In the genomic region with DNA sequence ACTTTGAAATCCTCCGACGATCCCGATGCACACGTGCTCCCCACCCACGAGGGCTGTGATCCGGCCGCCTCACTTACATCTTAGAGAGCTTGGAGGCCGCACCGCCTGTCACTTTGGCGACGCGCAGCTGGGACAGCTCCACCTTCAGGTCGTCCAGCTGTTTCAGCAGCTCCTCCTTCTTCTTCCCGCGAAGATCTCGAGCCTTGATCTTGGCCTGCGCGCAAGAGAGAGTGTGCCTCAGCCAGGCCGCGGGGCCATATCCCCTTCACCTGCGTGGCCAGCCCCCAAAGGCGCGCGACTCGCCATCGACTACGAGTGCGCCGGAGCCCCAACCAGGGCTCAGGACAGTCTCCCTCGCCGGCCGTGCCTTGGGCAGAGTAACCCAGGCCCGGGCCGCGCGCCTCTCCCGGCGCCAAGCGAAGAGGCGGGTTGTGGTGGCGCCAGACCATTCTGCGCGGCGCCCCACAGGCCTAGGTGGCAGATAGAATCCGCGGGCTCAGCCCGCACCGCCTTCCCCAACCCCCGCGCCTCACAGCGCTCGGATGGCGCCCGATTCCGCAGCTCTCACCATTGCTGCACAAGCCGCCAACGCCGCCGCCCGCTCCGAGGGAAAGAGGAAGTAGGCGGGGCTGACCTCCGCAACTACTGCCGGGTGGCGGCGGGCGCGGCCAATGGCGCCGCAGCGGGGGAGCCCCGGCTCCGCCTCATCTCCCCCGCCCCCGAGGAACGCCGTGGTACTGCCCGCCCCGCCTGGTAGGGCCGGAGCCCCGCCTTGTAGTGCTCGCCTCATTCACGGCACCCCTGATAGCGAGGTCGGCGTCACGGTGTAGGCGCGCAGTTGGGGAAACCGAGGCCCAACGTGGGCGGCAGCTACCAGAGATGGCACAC, we compare ENCODE assay signal across 8 cellular contexts. TPM values are rescaled to one million over a fixed set of nuclear protein-coding genes. Genes with fewer than 3 reads are reported as not detected.
A peak's percentile ranks its signal among the peaks of the same experiment; 100 is the strongest.
DNase-seq lines count a peak whose midpoint lies in the region; ATAC-seq and TF ChIP-seq lines count a peak whose summit lies in the region.

Gene ARPC5L (plus strand): TSS at position 789 of the 888 bp plus-strand sequence. CDS start 7,161 bp downstream, outside the sequence.
Gene RPL35 (minus strand): TSS at position 616 of the 888 bp plus-strand sequence. CDS start 45 bp downstream, at position 571.

- H3K9me3 Mint-ChIP-seq in H9 = no peaks in the 10 kb centered on the region; a peak in 1 of 5 replicates
- no peaks in the 10 kb centered on the region for H3K9me3 Mint-ChIP-seq in activated T-helper 2 cell treated with anti-CD3 and anti-CD28 coated beads, Interferon-gamma antibody, Interleukin-2, Interleukin-4, amounts not matched to agents 10 μg/mL and 5 μg/mL and 100 μg/mL, durations not matched to agents 14 hours and 24 hours and 36 hours
- H3K9me3 Mint-ChIP-seq in natural killer cell treated with Interleukin-12 subunit alpha and Interleukin-12 subunit beta and Interleukin-15 and Interleukin-18, amount 100 ng/mL, for 72 hours = no peaks in the 10 kb centered on the region

- no peak within 1 kb of the TSS for H3T11ph ChIP-seq in H9 (ENCODE audit: low read length)

- H4K20me1 ChIP-seq in H9 (ENCODE audit: control insufficient read depth, insufficient read depth, insufficient read length) = no peaks in the 10 kb centered on the region
- peaks cover 49% of the 10 kb centered on the region for H4K20me1 ChIP-seq in Loucy (ENCODE audit: insufficient read depth, low read length, poor library complexity, severe bottlenecking)

- H3K27ac Mint-ChIP-seq in H9 = peak within 1 kb of the TSS; percentile 97 to 99 (median 98)
- H3K27ac Mint-ChIP-seq in activated T-helper 2 cell treated with anti-CD3 and anti-CD28 coated beads, Interferon-gamma antibody, Interleukin-2, Interleukin-4, amounts not matched to agents 10 μg/mL and 5 μg/mL and 100 μg/mL, durations not matched to agents 14 hours and 24 hours and 36 hours = peak within 1 kb of the TSS; percentile 98
- H3K27ac Mint-ChIP-seq in natural killer cell treated with Interleukin-12 subunit alpha and Interleukin-12 subunit beta and Interleukin-15 and Interleukin-18, amount 100 ng/mL, for 72 hours = peak within 1 kb of the TSS; percentile 84 to 95

- H3K79me2 ChIP-seq in H9 (ENCODE audit: insufficient read depth, low read length) (peaks cover 20% of the 10 kb centered on the region; the same call in 1 of the 2 replicates), Loucy (ENCODE audit: insufficient read depth, low read length) (peaks cover 52% of the 10 kb centered on the region)

- peak within 1 kb of the TSS; percentile 85 for H2BK5ac ChIP-seq in H9 (ENCODE audit: insufficient read length, low read length)

- H3K4me2 ChIP-seq in H9 (ENCODE audit: insufficient read depth, insufficient read length, low read length) = peak within 1 kb of the TSS; percentile 86
- peak within 1 kb of the TSS; percentile 100 for H3K4me2 ChIP-seq in Loucy (ENCODE audit: low read depth, low read length, poor library complexity, severe bottlenecking)

- no peak within 1 kb of the TSS for H2BK15ac ChIP-seq in H9 (ENCODE audit: low read depth, low read length)

- H2BK12ac ChIP-seq in H9 (ENCODE audit: insufficient read length, low read depth, low read length) = no peak within 1 kb of the TSS

- no peaks in the 10 kb centered on the region for H3K9me2 ChIP-seq in Loucy (replicated peaks; ENCODE audit: low read depth, low read length)

- H3K27me3 ChIP-seq in H9 (ENCODE audit: insufficient read depth, low read length) (no peaks in the 10 kb centered on the region), Loucy (ENCODE audit: insufficient read depth, low read length, poor library complexity, severe bottlenecking) (peaks cover 10% of the 10 kb centered on the region), RWPE2 (ENCODE audit: insufficient read depth, poor library complexity, severe bottlenecking) (no peaks in the 10 kb centered on the region)

- peaks cover 32% of the 10 kb centered on the region for H3K36me3 ChIP-seq in ES-I3 (ENCODE audit: insufficient read depth, low read length)
- peaks cover 43% of the 10 kb centered on the region for H3K36me3 ChIP-seq in Loucy (ENCODE audit: insufficient read depth, low read length)
- peaks cover 47% of the 10 kb centered on the region for H3K36me3 ChIP-seq in RWPE2 (ENCODE audit: low read depth)

- H4K91ac ChIP-seq in H9 (ENCODE audit: insufficient read length, low read depth, low read length) = peak within 1 kb of the TSS; percentile 53

- H3K56ac ChIP-seq in H9 (ENCODE audit: insufficient read length, low read depth, low read length) = no peak within 1 kb of the TSS

- H4K8ac ChIP-seq in H9 (replicated peaks; ENCODE audit: insufficient read length, low read depth, low read length) = no peak within 1 kb of the TSS

- H3K4me1 Mint-ChIP-seq in H9 = peaks cover 14 to 25% of the 10 kb centered on the region in 2 experiments
- peaks cover 19% of the 10 kb centered on the region for H3K4me1 Mint-ChIP-seq in activated T-helper 2 cell treated with anti-CD3 and anti-CD28 coated beads, Interferon-gamma antibody, Interleukin-2, Interleukin-4, amounts not matched to agents 10 μg/mL and 5 μg/mL and 100 μg/mL, durations not matched to agents 14 hours and 24 hours and 36 hours (ENCODE audit: low read depth)
- peaks cover 19 to 24% of the 10 kb centered on the region in 2 donors for H3K4me1 Mint-ChIP-seq in natural killer cell treated with Interleukin-12 subunit alpha and Interleukin-12 subunit beta and Interleukin-15 and Interleukin-18, amount 100 ng/mL, for 72 hours (ENCODE audit: low read depth in 2 of 2)

- H3K4ac ChIP-seq in H9 (ENCODE audit: low read depth, low read length) = peak within 1 kb of the TSS; percentile 0; the same call in 1 of the 2 replicates

- H3K4me3 ChIP-seq in Loucy (ENCODE audit: low read length, poor library complexity, severe bottlenecking) (peak within 1 kb of the TSS; percentile 97), RWPE2 (ENCODE audit: severe bottlenecking) (peak within 1 kb of the TSS; percentile 94), fibroblast of mammary gland (ENCODE audit: control insufficient read depth, low read depth, low read length) (peak within 1 kb of the TSS; percentile 98)

- H3K9ac ChIP-seq in ES-I3 (ENCODE audit: low read depth, low read length) = peak within 1 kb of the TSS; percentile 85
- peak within 1 kb of the TSS; percentile 94 for H3K9ac ChIP-seq in H9 (ENCODE audit: extremely low read depth, insufficient read length, low read length)
- H3K9ac ChIP-seq in Loucy (ENCODE audit: low read depth, low read length, poor library complexity, severe bottlenecking) = peak within 1 kb of the TSS; percentile 97

- H3K18ac ChIP-seq in H9 (ENCODE audit: insufficient read length, low read depth, low read length) = peak within 1 kb of the TSS; percentile 86

- H3K4me1 ChIP-seq in ES-I3 (ENCODE audit: insufficient read depth, low read length) (peaks cover 5% of the 10 kb centered on the region), H9 (ENCODE audit: insufficient read depth, low read length) (0 out of 2 replicates have a peak, but pooled peaks cover 5% of the 10 kb centered on the region), Loucy (ENCODE audit: insufficient read depth, low read length, poor library complexity, severe bottlenecking) (peaks cover 25% of the 10 kb centered on the region), RWPE2 (ENCODE audit: insufficient read depth, poor library complexity, severe bottlenecking) (peaks cover 9% of the 10 kb centered on the region)

- H3F3A ChIP-seq in Loucy (ENCODE audit: low read depth) = 0 out of 2 replicates have a peak, but pooled peaks cover under 1% of the 10 kb centered on the region

- H3K27ac ChIP-seq in H9 (ENCODE audit: insufficient read length, low read depth, low read length) (no peak within 1 kb of the TSS), RWPE2 (ENCODE audit: poor library complexity, severe bottlenecking) (peak within 1 kb of the TSS; percentile 78)

- DNase-seq in H9 (peak; percentile 94), RWPE2 (ENCODE audit: low spot score) (peak; percentile 94), fibroblast of mammary gland (ENCODE audit: low read depth) (peak; percentile 86)
- peak; percentile 94 for DNase-seq in activated T-helper 2 cell treated with anti-CD3 and anti-CD28 coated beads, Interferon-gamma antibody, Interleukin-2, Interleukin-4, amounts not matched to agents 10 μg/mL and 5 μg/mL and 100 μg/mL, durations not matched to agents 14 hours and 24 hours and 36 hours (ENCODE audit: low spot score)
- peak; percentile 98 for DNase-seq in natural killer cell treated with Interleukin-12 subunit alpha and Interleukin-12 subunit beta and Interleukin-15 and Interleukin-18, amount 100 ng/mL, for 72 hours (ENCODE audit: low spot score)
- peak; percentile 97 for DNase-seq in stimulated activated naive CD8-positive, alpha-beta T cell treated with anti-CD3 and anti-CD28 coated beads, Interleukin-15, Interleukin-2, amounts not matched to agents 100 U/mL and 50 U/mL, for 24 hours

- H4K5ac ChIP-seq in H9 (ENCODE audit: insufficient read length, low read depth, low read length) = peak within 1 kb of the TSS; percentile 10

- peaks cover 11% of the 10 kb centered on the region for H3K23me2 ChIP-seq in H9 (ENCODE audit: insufficient read length, low read depth, low read length, poor library complexity, severe bottlenecking)

- no peaks in the 10 kb centered on the region for H3K27me3 Mint-ChIP-seq in H9 (ENCODE audit: low read depth)
- no peaks in the 10 kb centered on the region for H3K27me3 Mint-ChIP-seq in activated T-helper 2 cell treated with anti-CD3 and anti-CD28 coated beads, Interferon-gamma antibody, Interleukin-2, Interleukin-4, amounts not matched to agents 10 μg/mL and 5 μg/mL and 100 μg/mL, durations not matched to agents 14 hours and 24 hours and 36 hours (ENCODE audit: low read depth)
- no peaks in the 10 kb centered on the region for H3K27me3 Mint-ChIP-seq in natural killer cell treated with Interleukin-12 subunit alpha and Interleukin-12 subunit beta and Interleukin-15 and Interleukin-18, amount 100 ng/mL, for 72 hours

- no peak within 1 kb of the TSS for H2BK120ac ChIP-seq in H9 (ENCODE audit: low read depth, low read length, poor library complexity, severe bottlenecking)

- no peak within 1 kb of the TSS for H2BK20ac ChIP-seq in H9 (ENCODE audit: low read depth, low read length, poor library complexity, severe bottlenecking)

- intact Hi-C loops in activated T-helper 2 cell treated with anti-CD3 and anti-CD28 coated beads, Interferon-gamma antibody, Interleukin-2, Interleukin-4, amounts not matched to agents 10 μg/mL and 5 μg/mL and 100 μg/mL, durations not matched to agents 14 hours and 24 hours and 36 hours (cut with micrococcal nuclease) = loop anchor here (1.0 to 5.0 kb wide), 4 partner anchors 8 to 281 kb away; partner anchors contain the start of genes GOLGA1, SCAI and WDR38

- no CpG with 5 or more reads among the region's 92 CpGs for WGBS in H9 (ENCODE audit: extremely low coverage, insufficient read length, low lambda C conversion rate)

- H3K9me3 ChIP-seq in ES-I3 (ENCODE audit: control insufficient read depth, insufficient read depth, low read length) (no peaks in the 10 kb centered on the region), H9 (ENCODE audit: control insufficient read depth, low read depth, low read length) (no peaks in the 10 kb centered on the region), Loucy (ENCODE audit: insufficient read depth, low read depth, low read length) (no peaks in the 10 kb centered on the region), RWPE2 (ENCODE audit: severe bottlenecking) (no peaks in the 10 kb centered on the region)

- peak within 1 kb of the TSS; percentile 93 to 98 for H3K4me3 Mint-ChIP-seq in H9
- H3K4me3 Mint-ChIP-seq in activated T-helper 2 cell treated with anti-CD3 and anti-CD28 coated beads, Interferon-gamma antibody, Interleukin-2, Interleukin-4, amounts not matched to agents 10 μg/mL and 5 μg/mL and 100 μg/mL, durations not matched to agents 14 hours and 24 hours and 36 hours (ENCODE audit: low read depth) = peak within 1 kb of the TSS; percentile 94
- H3K4me3 Mint-ChIP-seq in natural killer cell treated with Interleukin-12 subunit alpha and Interleukin-12 subunit beta and Interleukin-15 and Interleukin-18, amount 100 ng/mL, for 72 hours = peak within 1 kb of the TSS; percentile 94

- peaks cover 39 to 49% (median 44%) of the 10 kb centered on the region in 3 experiments for H3K36me3 Mint-ChIP-seq in H9 (ENCODE audit: insufficient read depth in 1 of 3, low read depth in 3 of 3)
- peaks cover 51% of the 10 kb centered on the region for H3K36me3 Mint-ChIP-seq in activated T-helper 2 cell treated with anti-CD3 and anti-CD28 coated beads, Interferon-gamma antibody, Interleukin-2, Interleukin-4, amounts not matched to agents 10 μg/mL and 5 μg/mL and 100 μg/mL, durations not matched to agents 14 hours and 24 hours and 36 hours (ENCODE audit: low read depth)
- peaks cover 14% of the 10 kb centered on the region for H3K36me3 Mint-ChIP-seq in natural killer cell treated with Interleukin-12 subunit alpha and Interleukin-12 subunit beta and Interleukin-15 and Interleukin-18, amount 100 ng/mL, for 72 hours

- H3K23ac ChIP-seq in H9 (ENCODE audit: insufficient read length, low read depth, low read length) = no peak within 1 kb of the TSS

- TF ChIP-seq CTCF in H9 (conservative IDR thresholded peaks at IDR 0.05) (peak; percentile 42), Loucy (conservative IDR thresholded peaks at IDR 0.05; ENCODE audit: low read length) (peak; percentile 41), RWPE2 (IDR thresholded peaks at IDR 0.05; ENCODE audit: poor library complexity, severe bottlenecking) (peak; percentile 32), fibroblast of mammary gland (conservative IDR thresholded peaks at IDR 0.05; ENCODE audit: control insufficient read depth, insufficient read depth, low read depth, low read length) (no peak)

- H2AFZ ChIP-seq in H9 (ENCODE audit: low read length) = no peak within 1 kb of the TSS
- peak within 1 kb of the TSS; percentile 98 for H2AFZ ChIP-seq in Loucy (ENCODE audit: low read length)

- peak within 1 kb of the TSS; percentile 89 for H3K14ac ChIP-seq in H9 (ENCODE audit: insufficient read depth, low read length)

- H2AK5ac ChIP-seq in H9 (ENCODE audit: insufficient read length, low read length) = no peak within 1 kb of the TSS

- ATAC-seq in RWPE2 (ENCODE audit: low read depth) = peak; percentile 84
- peak; percentile 98 to 99 for ATAC-seq in natural killer cell treated with Interleukin-12 subunit alpha and Interleukin-12 subunit beta and Interleukin-15 and Interleukin-18, amount 100 ng/mL, for 72 hours
- peak; percentile 96 for ATAC-seq in stimulated activated naive CD8-positive, alpha-beta T cell treated with anti-CD3 and anti-CD28 coated beads, Interleukin-15, Interleukin-2, amounts not matched to agents 100 U/mL and 50 U/mL, for 24 hours

- H3K79me1 ChIP-seq in H9 (ENCODE audit: insufficient read depth, low read depth, low read length, poor library complexity, severe bottlenecking) = peaks cover 4% of the 10 kb centered on the region

RNA-seq across cellular contexts. Expression of gene ARPC5L, which starts in this region (rescaled TPM):
- total RNA-seq in H9 (2021) = 67.7 and 68.9 TPM in 2 replicates
- 76.4 and 76.7 TPM in 2 replicates for total RNA-seq in activated T-helper 2 cell treated with anti-CD3 and anti-CD28 coated beads, Interferon-gamma antibody, Interleukin-2, Interleukin-4, amounts not matched to agents 10 μg/mL and 5 μg/mL and 100 μg/mL, durations not matched to agents 14 hours and 24 hours and 36 hours
- total RNA-seq in natural killer cell treated with Interleukin-12 subunit alpha and Interleukin-12 subunit beta and Interleukin-15 and Interleukin-18, amount 100 ng/mL, for 72 hours = 100 to 1,000 TPM; 215 to 218 TPM

RNA-seq across cellular contexts. Expression of gene RPL35, which starts in this region (rescaled TPM):
- 1,840 and 1,901 TPM in 2 replicates for total RNA-seq in H9 (2021)
- 1,671 and 1,735 TPM in 2 replicates for total RNA-seq in activated T-helper 2 cell treated with anti-CD3 and anti-CD28 coated beads, Interferon-gamma antibody, Interleukin-2, Interleukin-4, amounts not matched to agents 10 μg/mL and 5 μg/mL and 100 μg/mL, durations not matched to agents 14 hours and 24 hours and 36 hours
- total RNA-seq in natural killer cell treated with Interleukin-12 subunit alpha and Interleukin-12 subunit beta and Interleukin-15 and Interleukin-18, amount 100 ng/mL, for 72 hours = 1,000 to 10,000 TPM in 1 of 2 donors, 100 to 1,000 TPM in 1; 983 to 1,578 TPM
